In the genomic region with DNA sequence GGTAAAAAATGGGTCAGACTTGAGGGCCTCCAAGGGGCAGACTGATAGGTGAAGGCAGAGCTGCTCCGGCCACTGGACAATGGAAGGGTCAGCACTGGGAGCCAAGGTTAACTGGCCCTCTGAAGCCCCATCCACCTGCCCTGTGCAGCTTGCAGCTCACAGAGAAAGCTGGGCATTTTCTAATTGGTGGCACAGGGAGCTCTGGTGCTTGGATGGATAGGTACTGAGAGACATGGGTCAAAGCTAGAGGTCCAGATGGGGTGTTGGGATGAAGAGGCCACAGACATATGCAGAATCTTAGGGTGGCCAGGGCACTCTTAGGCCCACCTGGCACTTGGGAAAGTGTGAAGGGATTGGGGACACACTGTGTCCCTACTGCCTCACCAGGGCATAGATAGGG, we compare ENCODE assay signal across 20 cellular contexts. TPM values are rescaled to one million over a fixed set of nuclear protein-coding genes. Genes with fewer than 3 reads are reported as not detected.
DNase-seq lines count a peak whose midpoint lies in the region; ATAC-seq and TF ChIP-seq lines count a peak whose summit lies in the region.
"Had no signal": no experiment of that assay in that cellular context is flagged by ENCODE, and none has a peak within 500 bp of the region (broad histone marks: within the 10 kb centered on the region; RNA-seq: fewer than 3 reads in every experiment).

No MANE protein-coding gene starts in this region.

- intact Hi-C loops in stomach (cut with DNase I; ENCODE audit: low total_unique reads) = no loop called here

- TF ChIP-seq CTCF in WERI-Rb-1 (IDR thresholded peaks at IDR 0.05; ENCODE audit: low read depth, low read length) (no peak), stomach (IDR thresholded peaks at IDR 0.05) (no peak)

- peaks cover 54% of the 10 kb centered on the region for H3K36me3 ChIP-seq in WERI-Rb-1
- peaks cover 22 to 95% (median 83%) of the 10 kb centered on the region in 4 donors for H3K36me3 ChIP-seq in stomach

- H3K9me3 ChIP-seq in WERI-Rb-1 (ENCODE audit: severe bottlenecking) = peaks cover 8% of the 10 kb centered on the region
- peaks cover 6 to 15% (median 13%) of the 10 kb centered on the region in 4 donors for H3K9me3 ChIP-seq in stomach
- H3K9me3 ChIP-seq: HAP-1 had no signal

- ATAC-seq in left lobe of liver (no peak), HG03045 (IDR thresholded peaks at IDR 0.05; ENCODE audit: unreplicated experiment) (no peak), GM21526 (IDR thresholded peaks at IDR 0.05; ENCODE audit: low FRiP score, unreplicated experiment) (no peak)
- ATAC-seq: A549 had no signal

- no peak for TF ChIP-seq POLR2A in stomach (IDR thresholded peaks at IDR 0.05)

- no peak for TF ChIP-seq EP300 in stomach (IDR thresholded peaks at IDR 0.05)

- peak; percentile 22 for DNase-seq in activated effector memory CD4-positive, alpha-beta T cell treated with anti-CD3 and anti-CD28 coated beads, Interleukin-2, amount 50 U/mL, for 16 hours
- DNase-seq in activated effector memory CD4-positive, alpha-beta T cell treated with Interleukin-2 at 50 U/mL for 16 hours = no peak
- peak; percentile 2 for DNase-seq in WERI-Rb-1
- peak; percentile 43 for DNase-seq in left lobe of liver (ENCODE audit: low spot score)
- peak; percentile 7 for DNase-seq in stomach
- DNase-seq: CD4-positive, alpha-beta memory T cell; DMS153; GDM1; Karpas-422; NCI-H1417 treated with DMSO at 0.1 percent for 48 hours; NCI-H187 treated with DMSO at 0.1 percent for 48 hours; NCI-H2227 treated with DMSO at 0.1 percent for 48 hours; NCI-H510A treated with DMSO at 0.1 percent for 48 hours; NCI-H774 had no signal

- H3K4me3 ChIP-seq in WERI-Rb-1 (ENCODE audit: low read depth, low read length) (no peak overlapping the region), stomach (no peak overlapping the region)
- H3K4me3 ChIP-seq: A549, BLaER1, HAP-1 had no signal

- H3K27me3 ChIP-seq in WERI-Rb-1 (ENCODE audit: insufficient read depth, low read depth, severe bottlenecking) (no peaks in the 10 kb centered on the region), stomach (no peaks in the 10 kb centered on the region)
- H3K27me3 ChIP-seq: BLaER1 had no signal

- H3K27ac ChIP-seq in WERI-Rb-1 (no peak overlapping the region), stomach (no peak overlapping the region)
- H3K27ac ChIP-seq: A549, BLaER1 had no signal

- WGBS in stomach, 5 donors = 82 to 100% (median 100%) methylated on average over 1 of the region's 1 CpG

- no peaks in the 10 kb centered on the region for H3K4me1 ChIP-seq in stomach
- H3K4me1 ChIP-seq: A549, BLaER1, HAP-1 had no signal

RNA-seq across cellular contexts. Expression of gene SARDH, which starts 29.5 kb away (rescaled TPM):
- total RNA-seq in left lobe of liver (208 TPM), stomach (10 to 100 TPM in 1 of 5 donors, 1 to 10 TPM in 3, not detected in 1; 2.3 to 15.2 (median 3.9) TPM)
- polyA plus RNA-seq in stomach = 1 to 10 TPM in 1 of 3 donors, under 1 TPM in 2; 0.76 to 2.6 (median 0.93) TPM
- total RNA-seq: MCF 10A had no signal

Comparison
In these comparisons a context has a peak if more than half of its experiments do, and no peak if none do; other contexts are left out.
1. RNA of gene SARDH, which starts 29.5 kb away (total RNA-seq): 208 TPM in left lobe of liver (single experiment); 2.3 to 15.2 TPM in stomach; every median in the first group is over 10 times any median in the second.